ENCODE assay signal across 16 cellular contexts in genomic region chr11:78200553-78200952, GRCh38. TPM values are rescaled to one million over a fixed set of nuclear protein-coding genes. Genes with fewer than 3 reads are reported as not detected.
DNase-seq lines count a peak whose midpoint lies in the region; ATAC-seq lines count a peak whose summit lies in the region.
"Had no signal": no experiment of that assay in that cellular context is flagged by ENCODE, and none has a peak within 500 bp of the region (broad histone marks: within the 10 kb centered on the region; RNA-seq: fewer than 3 reads in every experiment).

No MANE protein-coding gene starts in this region.

- POLR2A ChIA-PET in CD4-positive, alpha-beta memory T cell (lab: Charles Lee; ENCODE audit: partially characterized antibody) = interaction anchor here (0.6 to 1.7 kb wide), 3 partner anchors 12 to 206 kb away, joined by 3 to 4 read pairs (median 3); partner anchors contain the start of genes INTS4, KCTD21 and USP35

- no peak overlapping the region for H3K4me3 ChIP-seq in CD4-positive, alpha-beta memory T cell (ENCODE audit: low read length in 2 of 2)
- H3K4me3 ChIP-seq: GM23338 had no signal

- H3K27me3 Mint-ChIP-seq in T-helper 1 cell treated with Interleukin-12 subunit alpha and Interleukin-12 subunit beta and Interleukin-4 antibody, amounts not matched to agents 30 μg/mL and 1 μg/mL, for 36 hours (ENCODE audit: low read depth) = no peaks in the 10 kb centered on the region
- H3K27me3 Mint-ChIP-seq in CD4-positive, alpha-beta memory T cell = no peaks in the 10 kb centered on the region
- no peaks in the 10 kb centered on the region for H3K27me3 Mint-ChIP-seq in central memory CD8-positive, alpha-beta T cell

- no peaks in the 10 kb centered on the region for H3K27me3 ChIP-seq in CD4-positive, alpha-beta memory T cell (ENCODE audit: insufficient read depth, low read length)

- H3K9me3 Mint-ChIP-seq in T-helper 1 cell treated with Interleukin-12 subunit alpha and Interleukin-12 subunit beta and Interleukin-4 antibody, amounts not matched to agents 30 μg/mL and 1 μg/mL, for 36 hours = no peaks in the 10 kb centered on the region
- H3K9me3 Mint-ChIP-seq in CD4-positive, alpha-beta memory T cell = no peaks in the 10 kb centered on the region
- no peaks in the 10 kb centered on the region for H3K9me3 Mint-ChIP-seq in central memory CD8-positive, alpha-beta T cell
- H3K9me3 Mint-ChIP-seq: GM23338 had no signal

- no peak overlapping the region for H3K4me3 Mint-ChIP-seq in T-helper 1 cell treated with Interleukin-12 subunit alpha and Interleukin-12 subunit beta and Interleukin-4 antibody, amounts not matched to agents 30 μg/mL and 1 μg/mL, for 36 hours
- H3K4me3 Mint-ChIP-seq in CD4-positive, alpha-beta memory T cell = no peak overlapping the region
- H3K4me3 Mint-ChIP-seq in central memory CD8-positive, alpha-beta T cell = no peak overlapping the region
- H3K4me3 Mint-ChIP-seq: GM23338 had no signal

- CTCF ChIA-PET in CD4-positive, alpha-beta memory T cell (lab: Charles Lee; ENCODE audit: partially characterized antibody) = interaction anchor here (1.5 kb wide), 1 partner anchor 28 kb away, joined by 4 read pairs; no protein-coding TSS in a partner anchor

- H3K27ac Mint-ChIP-seq in T-helper 1 cell treated with Interleukin-12 subunit alpha and Interleukin-12 subunit beta and Interleukin-4 antibody, amounts not matched to agents 30 μg/mL and 1 μg/mL, for 36 hours = peak overlapping the region; percentile 73
- peak overlapping the region in 5 of 7 donors; percentile 42 to 99 (median 96) for H3K27ac Mint-ChIP-seq in CD4-positive, alpha-beta memory T cell
- H3K27ac Mint-ChIP-seq in central memory CD8-positive, alpha-beta T cell (ENCODE audit: low read depth) = peak overlapping the region; percentile 98
- H3K27ac Mint-ChIP-seq: GM23338 had no signal

- H3K36me3 ChIP-seq in CD4-positive, alpha-beta memory T cell (ENCODE audit: insufficient read depth, low read length) = no peaks in the 10 kb centered on the region

- H3K36me3 Mint-ChIP-seq in T-helper 1 cell treated with Interleukin-12 subunit alpha and Interleukin-12 subunit beta and Interleukin-4 antibody, amounts not matched to agents 30 μg/mL and 1 μg/mL, for 36 hours (ENCODE audit: low read depth) = peaks cover 35% of the 10 kb centered on the region
- peaks cover 14 to 19% of the 10 kb centered on the region in 2 donors for H3K36me3 Mint-ChIP-seq in CD4-positive, alpha-beta memory T cell
- H3K36me3 Mint-ChIP-seq in central memory CD8-positive, alpha-beta T cell (ENCODE audit: insufficient read depth) = peaks cover 11% of the 10 kb centered on the region

- peaks cover 44% of the 10 kb centered on the region for H3K4me1 Mint-ChIP-seq in T-helper 1 cell treated with Interleukin-12 subunit alpha and Interleukin-12 subunit beta and Interleukin-4 antibody, amounts not matched to agents 30 μg/mL and 1 μg/mL, for 36 hours (ENCODE audit: low read depth)
- H3K4me1 Mint-ChIP-seq in CD4-positive, alpha-beta memory T cell = peaks cover 31 to 50% (median 33%) of the 10 kb centered on the region in 4 donors
- peaks cover 35% of the 10 kb centered on the region for H3K4me1 Mint-ChIP-seq in central memory CD8-positive, alpha-beta T cell

- ATAC-seq in central memory CD8-positive, alpha-beta T cell (replicated peaks; ENCODE audit: extremely low read depth, poor library complexity, severe bottlenecking) = no peak
- ATAC-seq in sciatic nerve (no peak), HG03460 (IDR thresholded peaks at IDR 0.05; ENCODE audit: unreplicated experiment) (no peak), GM21717 (IDR thresholded peaks at IDR 0.05; ENCODE audit: unreplicated experiment) (no peak)
- ATAC-seq: GM23338 had no signal

- no peak overlapping the region for H3K27ac ChIP-seq in CD4-positive, alpha-beta memory T cell (ENCODE audit: low read depth, low read length)
- H3K27ac ChIP-seq: 22Rv1 had no signal

- no peaks in the 10 kb centered on the region for H3K9me3 ChIP-seq in CD4-positive, alpha-beta memory T cell (ENCODE audit: control insufficient read depth in 1 of 2, low read length in 2 of 2)

- DNase-seq in T-helper 1 cell (no peak), sciatic nerve (ENCODE audit: low spot score) (peak; percentile 53), activated gamma-delta T cell (lab: John Stamatoyannopoulos, UW) (no peak)
- no peak for DNase-seq in CD4-positive, alpha-beta memory T cell
- DNase-seq in central memory CD8-positive, alpha-beta T cell (ENCODE audit: low spot score in 2 of 2) = no peak
- DNase-seq: C1 segment of cervical spinal cord, NCI-H1436, NCI-H2029 treated with DMSO at 0.1 percent for 48 hours, NCI-H510A, NCI-H82, SHP77 treated with DMSO at 0.1 percent for 48 hours had no signal

- intact Hi-C loops in CD4-positive, alpha-beta memory T cell (cut with micrococcal nuclease) = no loop called here
- intact Hi-C loops in sciatic nerve (cut with DNase I) = no loop called here

- H3K4me1 ChIP-seq in CD4-positive, alpha-beta memory T cell (ENCODE audit: insufficient read depth, low read length) = peaks cover 39% of the 10 kb centered on the region

RNA-seq across cellular contexts. Expression of gene USP35, which starts 11.8 kb away (rescaled TPM):
- 10 to 100 TPM; 12.4 to 14.3 TPM for total RNA-seq in CD4-positive, alpha-beta memory T cell
- 1 to 10 TPM in 1 of 2 donors, under 1 TPM in 1; 0.11 to 1.2 TPM for polyA plus RNA-seq in CD4-positive, alpha-beta memory T cell
- 11.5 TPM for total RNA-seq in sciatic nerve

RNA-seq across cellular contexts. Expression of gene KCTD21, which starts 12.1 kb away (rescaled TPM):
- 1 to 10 TPM; 8.0 to 8.6 TPM for total RNA-seq in CD4-positive, alpha-beta memory T cell
- 1 to 10 TPM in 1 of 2 donors, under 1 TPM in 1; 0.88 to 2.6 TPM for polyA plus RNA-seq in CD4-positive, alpha-beta memory T cell
- total RNA-seq in sciatic nerve = 13.7 TPM
